27 cellular contexts compared by ENCODE assay signal in the genomic region with DNA sequence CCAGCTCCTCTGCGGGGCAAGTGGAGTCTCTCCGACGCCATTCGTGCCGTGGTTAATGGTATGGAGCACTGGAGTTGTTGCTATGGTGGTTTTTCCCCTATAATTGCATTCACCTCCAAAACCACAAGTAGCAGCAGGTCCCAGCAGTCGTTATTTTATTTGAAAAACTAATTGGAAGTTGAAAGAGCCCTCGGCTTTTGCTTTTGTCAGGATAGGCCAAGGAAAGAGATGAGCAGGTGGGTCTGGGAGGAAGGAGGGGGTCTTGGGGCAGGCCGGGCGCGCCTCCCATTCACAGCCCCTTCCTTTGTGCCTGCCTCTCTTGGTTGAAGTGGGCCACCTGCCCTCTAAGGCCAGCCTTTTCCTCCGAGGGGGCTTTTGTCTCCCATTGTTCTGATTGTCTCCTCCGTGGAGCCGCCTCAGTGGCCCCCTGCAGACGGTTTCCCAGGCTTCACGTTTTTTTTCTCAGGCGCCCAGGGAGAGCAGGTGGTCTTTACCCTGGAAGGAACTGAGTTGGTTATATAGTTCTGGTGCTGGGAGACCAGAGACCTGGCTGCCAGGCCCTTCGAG. TPM values are rescaled to one million over a fixed set of nuclear protein-coding genes. Genes with fewer than 3 reads are reported as not detected.
DNase-seq lines count a peak whose midpoint lies in the region; ATAC-seq and TF ChIP-seq lines count a peak whose summit lies in the region.
"Had no signal": no experiment of that assay in that cellular context is flagged by ENCODE, and none has a peak within 500 bp of the region (broad histone marks: within the 10 kb centered on the region; RNA-seq: fewer than 3 reads in every experiment).

No MANE protein-coding gene starts in this region.

- H3K9me3 ChIP-seq in endodermal cell (ENCODE audit: control insufficient read depth, low read length) = no peaks in the 10 kb centered on the region
- no peaks in the 10 kb centered on the region for H3K9me3 ChIP-seq in HAP-1
- H3K9me3 ChIP-seq: suprapubic skin had no signal

- H3K27me3 ChIP-seq in endodermal cell (ENCODE audit: control insufficient read depth, insufficient read depth, low read length, poor library complexity, severe bottlenecking) = no peaks in the 10 kb centered on the region
- no peaks in the 10 kb centered on the region for H3K27me3 ChIP-seq in HAP-1 (ENCODE audit: low read depth)
- H3K27me3 ChIP-seq: suprapubic skin had no signal

- peaks cover 35% of the 10 kb centered on the region for H3K36me3 Mint-ChIP-seq in endodermal cell (ENCODE audit: low read depth)

- ATAC-seq in HG03095 (IDR thresholded peaks at IDR 0.05; ENCODE audit: unreplicated experiment) = no peak
- ATAC-seq: activated CD8-positive, alpha-beta T cell treated with anti-CD3 and anti-CD28 coated beads for 36 hours; activated T-cell treated with anti-CD3 and anti-CD28 coated beads, Interleukin-2, amount 50 U/mL, for 4 hours; effector memory CD8-positive, alpha-beta T cell; HCT116 had no signal

- peaks cover 4% of the 10 kb centered on the region for H3K4me1 ChIP-seq in endodermal cell (ENCODE audit: control insufficient read depth, insufficient read depth, low read length)
- H3K4me1 ChIP-seq in HAP-1 = no peaks in the 10 kb centered on the region
- H3K4me1 ChIP-seq: suprapubic skin had no signal

- WGBS in endodermal cell (ENCODE audit: insufficient coverage in 1 of 2, insufficient read length in 1 of 2), 2 experiments = 33 to 70% methylated on average over 3 to 17 of the region's 17 CpGs

- H3K4me3 ChIP-seq in endodermal cell (ENCODE audit: low read length) (no peak overlapping the region), HAP-1 (no peak overlapping the region)
- H3K4me3 ChIP-seq: suprapubic skin had no signal

- H3K4me1 Mint-ChIP-seq in endodermal cell = peaks cover 19% of the 10 kb centered on the region
- H3K4me1 Mint-ChIP-seq: immature natural killer cell had no signal

- H3K27ac Mint-ChIP-seq in endodermal cell = peak overlapping the region; percentile 76
- H3K27ac Mint-ChIP-seq: activated CD8-positive, alpha-beta T cell treated with anti-CD3 and anti-CD28 coated beads for 36 hours; activated naive CD4-positive, alpha-beta T cell treated with anti-CD3 and anti-CD28 coated beads for 36 hours had no signal

- in situ Hi-C loops in HAP-1 (cut with MboI; ENCODE audit: low sequenced_read_pairs) = no loop called here

- peak; percentile 62 for DNase-seq in DMS79 (lab: John Stamatoyannopoulos, UW)
- peak; percentile 90 to 98 (median 96) for DNase-seq in NCI-H1417 (lab: John Stamatoyannopoulos, UW)
- DNase-seq in NCI-H345 (lab: John Stamatoyannopoulos, UW) = peak; percentile 93
- peak; percentile 55 for DNase-seq in endodermal cell
- DNase-seq in activated CD4-positive, alpha-beta T cell treated with anti-CD3 and anti-CD28 coated beads, Interleukin-2, amount 50 U/mL, for 4 hours = no peak
- DNase-seq in HCEC 1CT = no peak
- DNase-seq in HAP-1 (ENCODE audit: low spot score in 2 of 2) = no peak
- DNase-seq: activated CD8-positive, alpha-beta T cell treated with anti-CD3 and anti-CD28 coated beads for 36 hours; activated naive CD4-positive, alpha-beta T cell treated with anti-CD3 and anti-CD28 coated beads for 36 hours; activated T-cell treated with anti-CD3 and anti-CD28 coated beads, Interleukin-2, amount 50 U/mL, for 4 hours; C1 segment of cervical spinal cord; cerebellar nuclear complex; DMS 273 treated with DMSO at 0.1 percent for 48 hours; effector memory CD8-positive, alpha-beta T cell; immature natural killer cell; IMR-90; NCI-H524; SHP77; T-helper 1 cell had no signal

- H3K4me3 Mint-ChIP-seq in endodermal cell = no peak overlapping the region
- H3K4me3 Mint-ChIP-seq: activated CD8-positive, alpha-beta T cell treated with anti-CD3 and anti-CD28 coated beads for 36 hours; activated naive CD4-positive, alpha-beta T cell treated with anti-CD3 and anti-CD28 coated beads for 36 hours; activated T-cell treated with anti-CD3 and anti-CD28 coated beads, Interleukin-2, amount 50 U/mL, for 4 hours; effector memory CD8-positive, alpha-beta T cell; immature natural killer cell had no signal

- peaks cover 2% of the 10 kb centered on the region for H3K9me3 Mint-ChIP-seq in endodermal cell
- H3K9me3 Mint-ChIP-seq: activated CD8-positive, alpha-beta T cell treated with anti-CD3 and anti-CD28 coated beads for 36 hours; activated naive CD4-positive, alpha-beta T cell treated with anti-CD3 and anti-CD28 coated beads for 36 hours; activated T-cell treated with anti-CD3 and anti-CD28 coated beads, Interleukin-2, amount 50 U/mL, for 4 hours; effector memory CD8-positive, alpha-beta T cell; immature natural killer cell had no signal

- H3K9ac ChIP-seq in endodermal cell (ENCODE audit: extremely low read depth, low read length, poor library complexity, severe bottlenecking) = no peak overlapping the region

- H3K27me3 Mint-ChIP-seq in endodermal cell (ENCODE audit: insufficient read depth) = no peaks in the 10 kb centered on the region
- H3K27me3 Mint-ChIP-seq: activated CD8-positive, alpha-beta T cell treated with anti-CD3 and anti-CD28 coated beads for 36 hours; effector memory CD8-positive, alpha-beta T cell had no signal

- H3K27ac ChIP-seq in endodermal cell (ENCODE audit: low read depth, low read length) = peak overlapping the region; percentile 93
- H3K27ac ChIP-seq: suprapubic skin had no signal

- H3K36me3 ChIP-seq in endodermal cell (ENCODE audit: control insufficient read depth, insufficient read depth, low read length) (peaks cover 39% of the 10 kb centered on the region), HAP-1 (replicated peaks) (peaks cover 28% of the 10 kb centered on the region)

- peak; percentile 14 for TF ChIP-seq CTCF in endodermal cell (conservative IDR thresholded peaks at IDR 0.05)

RNA-seq across cellular contexts. Expression of a gene that starts 15.9 kb away (rescaled TPM):
- not detected for total RNA-seq in endodermal cell
- 0.78 TPM for polyA plus RNA-seq in endodermal cell (2013, experiment 1 of 2)
- polyA plus RNA-seq in endodermal cell (2013, experiment 2 of 2) = not detected
- total RNA-seq: activated CD8-positive, alpha-beta T cell treated with anti-CD3 and anti-CD28 coated beads for 36 hours; activated naive CD4-positive, alpha-beta T cell treated with anti-CD3 and anti-CD28 coated beads for 36 hours; activated T-cell treated with anti-CD3 and anti-CD28 coated beads, Interleukin-2, amount 50 U/mL, for 4 hours; astrocyte; IMR-90; lower leg skin; mucosa of gallbladder; OCI-LY7; renal cortical epithelial cell; suprapubic skin had no signal
- polyA plus RNA-seq: immature natural killer cell, IMR-90 had no signal

RNA-seq across cellular contexts. Expression of a gene that starts 43.7 kb away (rescaled TPM):
- total RNA-seq in endodermal cell = 10 to 100 TPM; 44.4 to 49.9 TPM
- 60.3 TPM for polyA plus RNA-seq in endodermal cell (2013, experiment 1 of 2)
- polyA plus RNA-seq in endodermal cell (2013, experiment 2 of 2) = 61.4 TPM

Comparison
In these comparisons a context has a peak if more than half of its experiments do, and no peak if none do; other contexts are left out.
1. DNase-seq: peak in DMS79 (single experiment), NCI-H1417 (3 of 3), NCI-H345 (single experiment) and endodermal cell (single experiment); none in activated CD4-positive, alpha-beta T cell treated with anti-CD3 and anti-CD28 coated beads, Interleukin-2, amount 50 U/mL, for 4 hours (0 of 2), HCEC 1CT (single experiment) and HAP-1 (0 of 2).